1 cellular context compared by ENCODE assay signal in genomic region chr21:45560106-45561021, GRCh38.
A peak's percentile ranks its signal among the peaks of the same experiment; 100 is the strongest.
TF ChIP-seq lines count a peak whose summit lies in the region.

No MANE protein-coding gene starts in this region.

TF ChIP-seq in H1, 55 proteins besides CTCF, POLR2A, EP300 and RAD21:
- TF ChIP-seq SIRT6 (IDR thresholded peaks at IDR 0.05; ENCODE audit: low read length), result no peak
- TF ChIP-seq E2F6 (IDR thresholded peaks at IDR 0.05), result 0 out of 2 replicates have a peak, but pooled peaks have one; percentile 26
- no peak for TF ChIP-seq BACH1 (IDR thresholded peaks at IDR 0.05; ENCODE audit: low read length)
- TF ChIP-seq JUND (IDR thresholded peaks at IDR 0.05; ENCODE audit: low read length), result no peak
- TF ChIP-seq MAX (IDR thresholded peaks at IDR 0.05), result no peak
